8 cellular contexts compared by ENCODE assay signal in the genomic region with DNA sequence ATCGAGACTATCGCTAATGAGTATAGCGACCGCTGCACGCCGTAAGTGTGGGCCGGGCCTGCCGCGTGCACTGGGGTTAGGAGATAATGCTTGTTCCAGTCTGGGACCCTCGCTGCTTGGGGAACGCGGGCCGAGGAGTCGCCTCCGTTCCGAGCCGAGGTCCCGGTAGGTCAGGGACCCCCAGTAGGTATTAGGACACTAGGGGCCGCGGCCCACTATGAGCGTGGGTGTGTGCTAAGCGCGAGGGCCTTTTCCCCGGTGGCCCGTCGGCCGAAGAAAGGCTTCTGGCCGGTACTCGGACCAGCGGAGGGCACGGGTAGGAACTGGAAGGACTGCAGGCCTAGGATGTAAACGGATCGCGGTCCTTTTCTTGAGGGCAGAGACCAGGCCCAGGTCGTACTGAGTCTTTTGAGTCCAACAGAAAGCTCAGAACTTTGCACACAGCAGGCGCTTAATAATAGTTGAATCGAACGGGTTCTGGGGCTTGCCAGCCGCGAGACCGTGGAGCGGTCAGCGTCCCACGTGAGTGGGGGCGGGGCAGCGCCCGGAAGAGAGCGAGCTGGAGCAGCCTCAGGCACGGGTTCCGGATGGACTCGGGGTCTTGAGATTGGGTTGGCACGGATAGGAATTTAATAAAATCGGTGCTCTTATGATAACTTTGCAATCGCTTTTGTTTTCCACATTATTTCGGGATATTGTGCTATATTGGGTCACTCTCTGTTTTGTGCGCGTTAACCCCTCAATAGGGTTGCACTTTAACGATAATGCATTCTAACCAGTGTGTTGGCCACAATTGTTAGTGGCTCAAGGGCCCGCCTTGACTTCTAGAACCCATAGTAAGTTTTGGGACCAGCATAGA. TPM values are rescaled to one million over a fixed set of nuclear protein-coding genes. Genes with fewer than 3 reads are reported as not detected.
DNase-seq lines count a peak whose midpoint lies in the region; ATAC-seq and TF ChIP-seq lines count a peak whose summit lies in the region.

No MANE protein-coding gene starts in this region.

- H3K36me3 ChIP-seq in mucosa of rectum (ENCODE audit: control insufficient read depth in 2 of 2, insufficient read depth in 2 of 2, low read length in 2 of 2), result no peaks in the 10 kb centered on the region

- peaks cover 32 to 36% of the 10 kb centered on the region in 2 donors for H3K4me1 ChIP-seq in mucosa of rectum (ENCODE audit: control insufficient read depth in 2 of 2, insufficient read depth in 2 of 2, low read length in 2 of 2)

- peak overlapping the region; percentile 97 for H3K27ac ChIP-seq in 22Rv1
- peak overlapping the region; percentile 98 to 99 for H3K27ac ChIP-seq in mucosa of rectum (ENCODE audit: low read depth in 2 of 2, low read length in 2 of 2)

- H3K9me3 ChIP-seq in mucosa of rectum (ENCODE audit: control insufficient read depth in 2 of 2, low read length in 2 of 2), result no peaks in the 10 kb centered on the region

- DNase-seq in NCI-H774 (lab: John Stamatoyannopoulos, UW), result peak; percentile 48
- DNase-seq in activated CD8-positive, alpha-beta memory T cell treated with anti-CD3 and anti-CD28 coated beads, Interleukin-2, amount 50 U/mL, for 48 hours, result peak; percentile 86
- no peak for DNase-seq in epithelial cell of proximal tubule (ENCODE audit: low read depth)
- DNase-seq in stimulated activated CD8-positive, alpha-beta memory T cell treated with anti-CD3 and anti-CD28 coated beads, Interleukin-7, amount 100 ng/mL, for 4 hours (ENCODE audit: low read depth in 2 of 2), result peak; percentile 8 to 40

- no peaks in the 10 kb centered on the region for H3K27me3 ChIP-seq in mucosa of rectum (ENCODE audit: control insufficient read depth in 2 of 2, insufficient read depth in 2 of 2, low read length in 2 of 2)

- H3K9ac ChIP-seq in mucosa of rectum (ENCODE audit: low read depth in 1 of 2, low read length in 2 of 2), result peak overlapping the region; percentile 97 to 99

- TF ChIP-seq CTCF in 22Rv1 (IDR thresholded peaks at IDR 0.05), result no peak
- no peak for TF ChIP-seq CTCF in epithelial cell of proximal tubule (conservative IDR thresholded peaks at IDR 0.05; ENCODE audit: low read depth, low read length)

- ATAC-seq in GM18498 (IDR thresholded peaks at IDR 0.05; ENCODE audit: unreplicated experiment) (peak; percentile 33), HG02884 (IDR thresholded peaks at IDR 0.05; ENCODE audit: unreplicated experiment) (peak; percentile 24)

- H3K4me3 ChIP-seq in epithelial cell of proximal tubule (ENCODE audit: low read depth, low read length) (peak overlapping the region; percentile 98), mucosa of rectum (ENCODE audit: low read length in 2 of 2) (peak overlapping the region; percentile 92 to 97)

RNA-seq across cellular contexts. Expression of gene HSPA4, which starts 0.7 kb away (rescaled TPM):
- 105 and 123 TPM in 2 replicates for total RNA-seq in epithelial cell of proximal tubule

RNA-seq across cellular contexts. Expression of gene ZCCHC10, which starts 26.2 kb away (rescaled TPM):
- 12.7 and 88.8 TPM in 2 replicates for total RNA-seq in epithelial cell of proximal tubule
